ENCODE assay signal across 10 cellular contexts in genomic region chr19:5434970-5435641, GRCh38. TPM values are rescaled to one million over a fixed set of nuclear protein-coding genes. Genes with fewer than 3 reads are reported as not detected.
DNase-seq lines count a peak whose midpoint lies in the region; ATAC-seq and TF ChIP-seq lines count a peak whose summit lies in the region.
"Had no signal": no experiment of that assay in that cellular context is flagged by ENCODE, and none has a peak within 500 bp of the region (broad histone marks: within the 10 kb centered on the region; RNA-seq: fewer than 3 reads in every experiment).

No MANE protein-coding gene starts in this region.

- peaks cover 9% of the 10 kb centered on the region for H3K27me3 Mint-ChIP-seq in activated CD8-positive, alpha-beta memory T cell treated with anti-CD3 and anti-CD28 coated beads, Interleukin-2, amount 10 ng/mL, durations not matched to agents 7 days and 5 days
- peaks cover 21% of the 10 kb centered on the region for H3K27me3 Mint-ChIP-seq in activated T-helper 17 cell treated with anti-CD3 and anti-CD28 coated beads, Interleukin-2, amount 50 U/mL, for 72 hours
- peaks cover 22 to 33% of the 10 kb centered on the region in 2 donors for H3K27me3 Mint-ChIP-seq in stimulated activated naive B cell treated with anti-CD40 and anti-IgM and Interleukin-4, amounts not matched to agents 10 μg/mL and 1 μg/mL and 100 μg/mL, for 72 hours

- peaks cover 0 to 78% of the 10 kb centered on the region in 2 donors for H3K27me3 ChIP-seq in left lung
- H3K27me3 ChIP-seq in vagina = no peaks in the 10 kb centered on the region
- H3K27me3 ChIP-seq: body of pancreas had no signal

- H3K4me3 Mint-ChIP-seq in activated CD8-positive, alpha-beta memory T cell treated with anti-CD3 and anti-CD28 coated beads, Interleukin-2, amount 10 ng/mL, durations not matched to agents 7 days and 5 days = no peak overlapping the region
- H3K4me3 Mint-ChIP-seq in activated T-helper 17 cell treated with anti-CD3 and anti-CD28 coated beads, Interleukin-2, amount 50 U/mL, for 72 hours = no peak overlapping the region
- no peak overlapping the region for H3K4me3 Mint-ChIP-seq in stimulated activated naive B cell treated with anti-CD40 and anti-IgM and Interleukin-4, amounts not matched to agents 10 μg/mL and 1 μg/mL and 100 μg/mL, for 72 hours

- CTCF ChIA-PET in activated CD8-positive, alpha-beta memory T cell treated with anti-CD3 and anti-CD28 coated beads, Interleukin-2, amount 10 ng/mL, durations not matched to agents 7 days and 5 days (lab: Charles Lee) = no interaction called here

- no peaks in the 10 kb centered on the region for H3K4me1 ChIP-seq in left lung
- H3K4me1 ChIP-seq in mucosa of descending colon (ENCODE audit: low read depth) = no peaks in the 10 kb centered on the region
- no peaks in the 10 kb centered on the region for H3K4me1 ChIP-seq in vagina
- H3K4me1 ChIP-seq: body of pancreas had no signal

- TF ChIP-seq POLR2A in vagina (IDR thresholded peaks at IDR 0.05) = no peak

- H3K27ac ChIP-seq in left lung (no peak overlapping the region), vagina (no peak overlapping the region)
- H3K27ac ChIP-seq: body of pancreas had no signal

- H3K4me3 ChIP-seq in left lung (no peak overlapping the region), mucosa of descending colon (no peak overlapping the region), vagina (no peak overlapping the region)
- H3K4me3 ChIP-seq: body of pancreas had no signal

- H3K36me3 Mint-ChIP-seq in activated CD8-positive, alpha-beta memory T cell treated with anti-CD3 and anti-CD28 coated beads, Interleukin-2, amount 10 ng/mL, durations not matched to agents 7 days and 5 days = no peaks in the 10 kb centered on the region
- H3K36me3 Mint-ChIP-seq in activated T-helper 17 cell treated with anti-CD3 and anti-CD28 coated beads, Interleukin-2, amount 50 U/mL, for 72 hours (ENCODE audit: low read depth) = no peaks in the 10 kb centered on the region
- H3K36me3 Mint-ChIP-seq in stimulated activated naive B cell treated with anti-CD40 and anti-IgM and Interleukin-4, amounts not matched to agents 10 μg/mL and 1 μg/mL and 100 μg/mL, for 72 hours = no peaks in the 10 kb centered on the region

- intact Hi-C loops in left lung (cut with DNase I) (no loop called here), mucosa of descending colon (cut with DNase I, micrococcal nuclease) (no loop called here), vagina (cut with DNase I) (no loop called here), Right ventricle myocardium inferior (cut with DNase I) (no loop called here)

- no peak overlapping the region for H3K27ac Mint-ChIP-seq in activated CD8-positive, alpha-beta memory T cell treated with anti-CD3 and anti-CD28 coated beads, Interleukin-2, amount 10 ng/mL, durations not matched to agents 7 days and 5 days
- no peak overlapping the region for H3K27ac Mint-ChIP-seq in activated T-helper 17 cell treated with anti-CD3 and anti-CD28 coated beads, Interleukin-2, amount 50 U/mL, for 72 hours
- H3K27ac Mint-ChIP-seq in stimulated activated naive B cell treated with anti-CD40 and anti-IgM and Interleukin-4, amounts not matched to agents 10 μg/mL and 1 μg/mL and 100 μg/mL, for 72 hours = no peak overlapping the region

- H3K36me3 ChIP-seq in left lung = no peaks in the 10 kb centered on the region
- no peaks in the 10 kb centered on the region for H3K36me3 ChIP-seq in mucosa of descending colon (ENCODE audit: low read depth)
- no peaks in the 10 kb centered on the region for H3K36me3 ChIP-seq in vagina

- H3K9me3 ChIP-seq in left lung (no peaks in the 10 kb centered on the region), mucosa of descending colon (no peaks in the 10 kb centered on the region), vagina (no peaks in the 10 kb centered on the region)
- H3K9me3 ChIP-seq: body of pancreas had no signal

- no peaks in the 10 kb centered on the region for H3K4me1 Mint-ChIP-seq in activated CD8-positive, alpha-beta memory T cell treated with anti-CD3 and anti-CD28 coated beads, Interleukin-2, amount 10 ng/mL, durations not matched to agents 7 days and 5 days
- H3K4me1 Mint-ChIP-seq in activated T-helper 17 cell treated with anti-CD3 and anti-CD28 coated beads, Interleukin-2, amount 50 U/mL, for 72 hours = peaks cover 5% of the 10 kb centered on the region
- H3K4me1 Mint-ChIP-seq in stimulated activated naive B cell treated with anti-CD40 and anti-IgM and Interleukin-4, amounts not matched to agents 10 μg/mL and 1 μg/mL and 100 μg/mL, for 72 hours = peaks cover 0 to 5% of the 10 kb centered on the region in 2 donors

- ATAC-seq in activated CD8-positive, alpha-beta memory T cell treated with anti-CD3 and anti-CD28 coated beads, Interleukin-2, amount 10 ng/mL, durations not matched to agents 7 days and 5 days = no peak
- peak; percentile 100 for ATAC-seq in activated T-helper 17 cell treated with anti-CD3 and anti-CD28 coated beads, Interleukin-2, amount 50 U/mL, for 72 hours (replicated peaks)
- ATAC-seq in left lung = peak; percentile 71
- ATAC-seq in stimulated activated naive B cell treated with anti-CD40 and anti-IgM and Interleukin-4, amounts not matched to agents 10 μg/mL and 1 μg/mL and 100 μg/mL, for 72 hours (replicated peaks) = peak; percentile 49 to 68
- no peak for ATAC-seq in mucosa of descending colon
- ATAC-seq in Right ventricle myocardium inferior = no peak
- ATAC-seq: body of pancreas had no signal

- DNase-seq in activated CD8-positive, alpha-beta memory T cell treated with anti-CD3 and anti-CD28 coated beads for 24 hours = peak; percentile 69
- no peak for DNase-seq in activated CD8-positive, alpha-beta memory T cell treated with anti-CD3 and anti-CD28 coated beads, Interleukin-2, amount 10 ng/mL, durations not matched to agents 7 days and 5 days
- peak in 1 of 2 donors; percentile 46 for DNase-seq in left lung
- DNase-seq in stimulated activated naive B cell treated with anti-CD40 and anti-IgM and Interleukin-4, amounts not matched to agents 10 μg/mL and 1 μg/mL and 100 μg/mL, for 72 hours = no peak
- DNase-seq in mucosa of descending colon = no peak
- no peak for DNase-seq in vagina (ENCODE audit: extremely low spot score in 2 of 2)
- DNase-seq in Right ventricle myocardium inferior (ENCODE audit: missing footprints) = no peak
- DNase-seq: body of pancreas had no signal

- no peak for TF ChIP-seq CTCF in left lung (IDR thresholded peaks at IDR 0.05)
- no peak for TF ChIP-seq CTCF in mucosa of descending colon (IDR thresholded peaks at IDR 0.05)
- TF ChIP-seq CTCF in vagina (IDR thresholded peaks at IDR 0.05) = no peak

- H3K9me3 Mint-ChIP-seq in activated CD8-positive, alpha-beta memory T cell treated with anti-CD3 and anti-CD28 coated beads, Interleukin-2, amount 10 ng/mL, durations not matched to agents 7 days and 5 days (ENCODE audit: low read depth) = no peaks in the 10 kb centered on the region
- H3K9me3 Mint-ChIP-seq in activated T-helper 17 cell treated with anti-CD3 and anti-CD28 coated beads, Interleukin-2, amount 50 U/mL, for 72 hours = no peaks in the 10 kb centered on the region
- H3K9me3 Mint-ChIP-seq in stimulated activated naive B cell treated with anti-CD40 and anti-IgM and Interleukin-4, amounts not matched to agents 10 μg/mL and 1 μg/mL and 100 μg/mL, for 72 hours = no peaks in the 10 kb centered on the region

RNA-seq across cellular contexts. Expression of gene ZNRF4, which starts 20.1 kb away (rescaled TPM):
- total RNA-seq in activated CD8-positive, alpha-beta memory T cell treated with anti-CD3 and anti-CD28 coated beads, Interleukin-2, amount 10 ng/mL, durations not matched to agents 7 days and 5 days = not detected
- total RNA-seq in activated T-helper 17 cell treated with anti-CD3 and anti-CD28 coated beads, Interleukin-2, amount 50 U/mL, for 72 hours = not detected
- total RNA-seq in left lung (not detected), mucosa of descending colon (not detected), vagina (not detected), Right ventricle myocardium inferior (not detected)
- total RNA-seq: body of pancreas, NCI-H460 had no signal

Comparison
In these comparisons a context has a peak if more than half of its experiments do, and no peak if none do; other contexts are left out.
1. ATAC-seq: peak in activated T-helper 17 cell treated with anti-CD3 and anti-CD28 coated beads, Interleukin-2, amount 50 U/mL, for 72 hours (single experiment), left lung (single experiment) and stimulated activated naive B cell treated with anti-CD40 and anti-IgM and Interleukin-4, amounts not matched to agents 10 μg/mL and 1 μg/mL and 100 μg/mL, for 72 hours (2 of 2); none in activated CD8-positive, alpha-beta memory T cell treated with anti-CD3 and anti-CD28 coated beads, Interleukin-2, amount 10 ng/mL, durations not matched to agents 7 days and 5 days (single experiment), mucosa of descending colon (single experiment) and Right ventricle myocardium inferior (single experiment).